Comparison of ENCODE assay signal across 10 cellular contexts in the genomic region with DNA sequence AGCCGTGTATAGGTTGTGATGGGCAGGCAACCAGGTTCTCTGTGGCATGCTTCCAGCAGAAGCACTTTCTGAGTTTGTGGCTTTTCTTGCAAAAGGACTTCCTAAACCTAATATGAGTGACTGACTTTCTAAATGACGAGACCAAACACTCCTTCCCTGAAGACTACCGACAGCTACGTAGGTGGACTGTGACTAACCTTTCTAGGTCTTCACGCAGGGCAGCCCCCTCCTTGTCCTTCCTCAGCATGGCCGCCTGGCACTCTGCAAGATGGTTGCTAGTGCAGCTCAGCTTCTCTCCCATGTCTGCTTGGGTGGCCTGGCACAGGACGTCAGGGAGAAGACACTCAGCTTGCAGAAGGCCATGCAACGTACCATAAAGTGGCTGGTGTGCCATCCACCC. TPM values are rescaled to one million over a fixed set of nuclear protein-coding genes. Genes with fewer than 3 reads are reported as not detected.
DNase-seq lines count a peak whose midpoint lies in the region; ATAC-seq and TF ChIP-seq lines count a peak whose summit lies in the region.
"Had no signal": no experiment of that assay in that cellular context is flagged by ENCODE, and none has a peak within 500 bp of the region (broad histone marks: within the 10 kb centered on the region; RNA-seq: fewer than 3 reads in every experiment).

No MANE protein-coding gene starts in this region.

- H3K79me2 ChIP-seq in OCI-LY3 (ENCODE audit: low read length): no peaks in the 10 kb centered on the region
- no peaks in the 10 kb centered on the region for H3K79me2 ChIP-seq in OCI-LY7 (ENCODE audit: insufficient read depth, low read depth, low read length)

- H3K27me3 Mint-ChIP-seq in activated naive CD8-positive, alpha-beta T cell: no peaks in the 10 kb centered on the region
- H3K27me3 Mint-ChIP-seq in stimulated activated naive CD8-positive, alpha-beta T cell treated with anti-CD3 and anti-CD28 coated beads, Interleukin-15, amount 100 ng/mL, for 72 hours: no peaks in the 10 kb centered on the region
- H3K27me3 Mint-ChIP-seq: naive thymus-derived CD8-positive, alpha-beta T cell had no signal

- H4K20me1 ChIP-seq in OCI-LY3 (ENCODE audit: insufficient read depth, low read length) (no peaks in the 10 kb centered on the region), OCI-LY7 (ENCODE audit: insufficient read depth, low read length) (no peaks in the 10 kb centered on the region)

- peak; percentile 93 for ATAC-seq in stimulated activated naive CD8-positive, alpha-beta T cell treated with anti-CD3 and anti-CD28 coated beads, Interleukin-15, amount 100 ng/mL, for 72 hours
- ATAC-seq in HG02970 (IDR thresholded peaks at IDR 0.05; ENCODE audit: low FRiP score, unreplicated experiment): no peak
- ATAC-seq: naive thymus-derived CD8-positive, alpha-beta T cell had no signal

- peak overlapping the region; percentile 55 for H3K27ac Mint-ChIP-seq in activated naive CD8-positive, alpha-beta T cell
- peak overlapping the region in 1 of 2 donors; percentile 72 for H3K27ac Mint-ChIP-seq in stimulated activated naive CD8-positive, alpha-beta T cell treated with anti-CD3 and anti-CD28 coated beads, Interleukin-15, amount 100 ng/mL, for 72 hours
- H3K27ac Mint-ChIP-seq: dendritic cell treated with granulocyte-macrophage colony-stimulating factor and Interleukin-4, amounts not matched to agents 40 ng/mL and 50 ng/mL, for 4 days had no signal

- peaks cover 82% of the 10 kb centered on the region for H3K36me3 ChIP-seq in OCI-LY3 (replicated peaks; ENCODE audit: low read depth, low read length)
- H3K36me3 ChIP-seq in OCI-LY7 (ENCODE audit: insufficient read depth, low read length): peaks cover 87% of the 10 kb centered on the region

- intact Hi-C loops in OCI-LY7 (cut with micrococcal nuclease; ENCODE audit: unreplicated experiment): no loop called here

- H3K36me3 Mint-ChIP-seq in activated naive CD8-positive, alpha-beta T cell: peaks cover 31% of the 10 kb centered on the region

- CTCF ChIA-PET in OCI-LY7 (lab: Charles Lee; ENCODE audit: unreplicated experiment): no interaction called here

- H3K9me3 ChIP-seq in OCI-LY3 (ENCODE audit: insufficient read depth, low read length) (no peaks in the 10 kb centered on the region), OCI-LY7 (ENCODE audit: low read length) (no peaks in the 10 kb centered on the region)

- no peaks in the 10 kb centered on the region for H3K9me3 Mint-ChIP-seq in activated naive CD8-positive, alpha-beta T cell (ENCODE audit: low read depth)
- peaks cover 0 to 5% of the 10 kb centered on the region in 2 donors for H3K9me3 Mint-ChIP-seq in stimulated activated naive CD8-positive, alpha-beta T cell treated with anti-CD3 and anti-CD28 coated beads, Interleukin-15, amount 100 ng/mL, for 72 hours
- H3K9me3 Mint-ChIP-seq: dendritic cell treated with granulocyte-macrophage colony-stimulating factor and Interleukin-4, amounts not matched to agents 40 ng/mL and 50 ng/mL, for 4 days; naive thymus-derived CD8-positive, alpha-beta T cell had no signal

- H3K4me1 ChIP-seq in OCI-LY3 (ENCODE audit: low read length): peaks cover 66% of the 10 kb centered on the region
- no peaks in the 10 kb centered on the region for H3K4me1 ChIP-seq in OCI-LY7 (ENCODE audit: insufficient read depth, low read length, poor library complexity, severe bottlenecking)

- H2AFZ ChIP-seq in OCI-LY3 (ENCODE audit: low read depth, low read length) (no peak overlapping the region), OCI-LY7 (ENCODE audit: low read length) (no peak overlapping the region)

- peaks cover 6% of the 10 kb centered on the region; the same call in 1 of the 2 replicates for H3K27me3 ChIP-seq in OCI-LY3 (ENCODE audit: low read depth, low read length)

- no TSS peak for BruUV-seq in OCI-LY7 (replicated peaks; lab: Mats Ljungman, UMichigan)

- H3K4me3 ChIP-seq in OCI-LY3 (ENCODE audit: low read length) (peak overlapping the region; percentile 43; the same call in 1 of the 2 replicates), OCI-LY7 (ENCODE audit: low read depth, low read length, poor library complexity, severe bottlenecking) (no peak overlapping the region)

- peak; percentile 67 for DNase-seq in stimulated activated naive CD4-positive, alpha-beta T cell treated with Interleukin-2 at 50 U/mL for 16 hours (lab: John Stamatoyannopoulos, UW)
- no peak for DNase-seq in stimulated activated naive CD4-positive, alpha-beta T cell (lab: John Stamatoyannopoulos, UW)
- peak; percentile 61 to 75 for DNase-seq in stimulated activated naive CD8-positive, alpha-beta T cell treated with anti-CD3 and anti-CD28 coated beads, Interleukin-15, amount 100 ng/mL, for 72 hours
- no peak for DNase-seq in OCI-LY7 (ENCODE audit: low spot score)
- no peak for DNase-seq in EL
- DNase-seq: naive thymus-derived CD8-positive, alpha-beta T cell had no signal

- POLR2A ChIA-PET in OCI-LY7 (lab: Charles Lee): interaction anchor here (1.0 kb wide), 1 partner anchor 45 kb away, joined by 3 read pairs; no protein-coding TSS in a partner anchor

- TF ChIP-seq CTCF in OCI-LY3 (IDR thresholded peaks at IDR 0.05; ENCODE audit: low read depth, low read length): no peak
- TF ChIP-seq CTCF in OCI-LY7 (conservative IDR thresholded peaks at IDR 0.05; ENCODE audit: low read length): no peak

- peak overlapping the region; percentile 94 for H3K27ac ChIP-seq in OCI-LY3 (ENCODE audit: low read length)
- H3K27ac ChIP-seq in OCI-LY7 (ENCODE audit: low read depth, low read length, poor library complexity, severe bottlenecking): no peak overlapping the region

- peak overlapping the region; percentile 6 for H3K4me3 Mint-ChIP-seq in activated naive CD8-positive, alpha-beta T cell
- peak overlapping the region; percentile 20 to 51 for H3K4me3 Mint-ChIP-seq in stimulated activated naive CD8-positive, alpha-beta T cell treated with anti-CD3 and anti-CD28 coated beads, Interleukin-15, amount 100 ng/mL, for 72 hours
- H3K4me3 Mint-ChIP-seq: dendritic cell treated with granulocyte-macrophage colony-stimulating factor and Interleukin-4, amounts not matched to agents 40 ng/mL and 50 ng/mL, for 4 days had no signal

- H3K4me2 ChIP-seq in OCI-LY3 (ENCODE audit: low read length): peak overlapping the region; percentile 69
- no peak overlapping the region for H3K4me2 ChIP-seq in OCI-LY7 (ENCODE audit: low read length)

- H3K9ac ChIP-seq in OCI-LY3 (ENCODE audit: low read length): peak overlapping the region; percentile 61; the same call in 1 of the 2 replicates

- no peaks in the 10 kb centered on the region for H3K9me2 ChIP-seq in OCI-LY7 (ENCODE audit: insufficient read depth, low read length)

- peaks cover 51% of the 10 kb centered on the region for H3K4me1 Mint-ChIP-seq in activated naive CD8-positive, alpha-beta T cell (ENCODE audit: low read depth)
- peaks cover 85% of the 10 kb centered on the region for H3K4me1 Mint-ChIP-seq in stimulated activated naive CD8-positive, alpha-beta T cell treated with anti-CD3 and anti-CD28 coated beads, Interleukin-15, amount 100 ng/mL, for 72 hours

RNA-seq across cellular contexts. Expression of gene CXCR6, which starts 20.9 kb away (rescaled TPM):
- total RNA-seq in OCI-LY7 (2014; rRNA removed; shearing (Covaris generic)): not detected in 2 replicates
- not detected in 2 replicates for total RNA-seq in OCI-LY7 (2022)

RNA-seq across cellular contexts. Expression of gene FYCO1, which starts 31.5 kb away (rescaled TPM):
- total RNA-seq in OCI-LY7 (2014; rRNA removed; shearing (Covaris generic)): 7.0 and 9.4 TPM in 2 replicates
- total RNA-seq in OCI-LY7 (2022): 15.2 and 15.9 TPM in 2 replicates

Comparison
In these comparisons a context has a peak if more than half of its experiments do, and no peak if none do; other contexts are left out.
1. DNase-seq: peak in stimulated activated naive CD4-positive, alpha-beta T cell treated with Interleukin-2 at 50 U/mL for 16 hours (single experiment) and stimulated activated naive CD8-positive, alpha-beta T cell treated with anti-CD3 and anti-CD28 coated beads, Interleukin-15, amount 100 ng/mL, for 72 hours (2 of 2); none in stimulated activated naive CD4-positive, alpha-beta T cell (0 of 6), OCI-LY7 (single experiment) and EL (single experiment).